Comparison of ENCODE assay signal across 16 cellular contexts in the genomic region with DNA sequence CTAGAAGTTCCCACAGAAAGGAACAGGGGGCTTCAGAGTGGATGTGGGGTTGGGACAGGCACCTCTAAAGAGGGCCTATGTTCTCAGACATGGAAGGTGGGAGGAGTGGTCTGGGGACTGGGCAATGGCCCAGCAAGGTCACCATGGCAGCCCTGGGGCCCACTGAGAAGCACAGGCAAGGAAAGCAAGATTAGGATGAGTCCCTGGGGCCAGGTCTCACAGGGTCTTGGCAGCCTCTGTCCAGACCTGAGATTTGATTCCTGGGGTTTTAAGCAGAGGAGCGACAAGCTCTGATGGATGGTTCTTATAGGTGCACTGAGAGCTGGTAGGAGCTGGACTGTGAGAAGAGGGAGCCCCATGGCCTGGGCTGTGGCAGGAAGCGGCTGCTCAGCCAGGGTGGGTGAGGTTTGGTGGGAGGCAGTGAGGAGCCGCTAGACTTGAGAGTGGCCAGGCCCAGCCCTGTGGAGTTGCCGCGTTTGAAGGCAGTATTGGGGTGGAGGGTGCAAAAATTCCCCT. TPM values are rescaled to one million over a fixed set of nuclear protein-coding genes. Genes with fewer than 3 reads are reported as not detected.
DNase-seq lines count a peak whose midpoint lies in the region; ATAC-seq and TF ChIP-seq lines count a peak whose summit lies in the region.
"Had no signal": no experiment of that assay in that cellular context is flagged by ENCODE, and none has a peak within 500 bp of the region (broad histone marks: within the 10 kb centered on the region; RNA-seq: fewer than 3 reads in every experiment).

No MANE protein-coding gene starts in this region.

- peaks cover 10% of the 10 kb centered on the region for H3K9me3 ChIP-seq in endodermal cell (ENCODE audit: control insufficient read depth, low read length)

- no peak overlapping the region for H3K27ac ChIP-seq in endodermal cell (ENCODE audit: low read depth, low read length)
- H3K27ac ChIP-seq: BLaER1 treated with 17β-estradiol and CSF1 and Interleukin-3, amounts not matched to agents 10 nM and 100 nM; HL-60 had no signal

- WGBS in endodermal cell (ENCODE audit: insufficient coverage in 1 of 2, insufficient read length in 1 of 2), 2 experiments, result 94% methylated on average over 5 of the region's 5 CpGs; no CpG with 5 or more reads in 1 of the 2 experiments

- H3K27ac Mint-ChIP-seq in activated naive CD4-positive, alpha-beta T cell treated with anti-CD3 and anti-CD28 coated beads, Interleukin-2, amount 50 U/mL, for 24 hours, result peak overlapping the region; percentile 15
- no peak overlapping the region for H3K27ac Mint-ChIP-seq in endodermal cell

- H3K27me3 Mint-ChIP-seq in activated naive CD4-positive, alpha-beta T cell treated with anti-CD3 and anti-CD28 coated beads, Interleukin-2, amount 50 U/mL, for 24 hours, result peaks cover 1% of the 10 kb centered on the region
- peaks cover 12% of the 10 kb centered on the region for H3K27me3 Mint-ChIP-seq in endodermal cell (ENCODE audit: insufficient read depth)

- no peaks in the 10 kb centered on the region for H3K36me3 ChIP-seq in endodermal cell (ENCODE audit: control insufficient read depth, insufficient read depth, low read length)
- H3K36me3 ChIP-seq: BLaER1 treated with 17β-estradiol and CSF1 and Interleukin-3, amounts not matched to agents 10 nM and 100 nM had no signal

- H3K36me3 Mint-ChIP-seq in activated naive CD4-positive, alpha-beta T cell treated with anti-CD3 and anti-CD28 coated beads, Interleukin-2, amount 50 U/mL, for 24 hours, result no peaks in the 10 kb centered on the region
- H3K36me3 Mint-ChIP-seq in endodermal cell (ENCODE audit: low read depth), result peaks cover 10% of the 10 kb centered on the region

- ATAC-seq in GM21576 (IDR thresholded peaks at IDR 0.05; ENCODE audit: unreplicated experiment), result no peak

- no peak overlapping the region for H3K4me3 Mint-ChIP-seq in activated naive CD4-positive, alpha-beta T cell treated with anti-CD3 and anti-CD28 coated beads, Interleukin-2, amount 50 U/mL, for 24 hours
- H3K4me3 Mint-ChIP-seq in endodermal cell, result no peak overlapping the region

- H3K4me3 ChIP-seq in endodermal cell (ENCODE audit: low read length), result no peak overlapping the region
- H3K4me3 ChIP-seq: BLaER1 treated with 17β-estradiol and CSF1 and Interleukin-3, amounts not matched to agents 10 nM and 100 nM had no signal

- no peak for TF ChIP-seq CTCF in endodermal cell (conservative IDR thresholded peaks at IDR 0.05)

- H3K4me1 Mint-ChIP-seq in activated naive CD4-positive, alpha-beta T cell treated with anti-CD3 and anti-CD28 coated beads, Interleukin-2, amount 50 U/mL, for 24 hours, result no peaks in the 10 kb centered on the region
- peaks cover 4% of the 10 kb centered on the region for H3K4me1 Mint-ChIP-seq in endodermal cell

- no peak for DNase-seq in activated naive CD4-positive, alpha-beta T cell treated with anti-CD3 and anti-CD28 coated beads, Interleukin-2, amount 50 U/mL, for 16 hours
- DNase-seq in GF-D8 (lab: John Stamatoyannopoulos, UW), result peak; percentile 25
- DNase-seq in endodermal cell, result peak; percentile 10
- DNase-seq in posterior vena cava (ENCODE audit: low spot score), result peak; percentile 58
- DNase-seq in SHP77 treated with DMSO at 0.1 percent for 48 hours (lab: John Stamatoyannopoulos, UW), result no peak
- DNase-seq in stimulated activated CD4-positive, alpha-beta T cell treated with anti-CD3 and anti-CD28 coated beads, Interleukin-1b, Interleukin-23, amount 100 ng/mL, for 48 hours, result no peak
- DNase-seq: COR-L47, EL, HCEC 1CT, NCI-H187 treated with DMSO at 0.1 percent for 48 hours, NCI-H69 had no signal

- no peaks in the 10 kb centered on the region for H3K4me1 ChIP-seq in endodermal cell (ENCODE audit: control insufficient read depth, insufficient read depth, low read length)
- H3K4me1 ChIP-seq: BLaER1 treated with 17β-estradiol and CSF1 and Interleukin-3, amounts not matched to agents 10 nM and 100 nM had no signal

- no peak overlapping the region for H3K9ac ChIP-seq in endodermal cell (ENCODE audit: extremely low read depth, low read length, poor library complexity, severe bottlenecking)
- H3K9ac ChIP-seq: BLaER1 treated with 17β-estradiol and CSF1 and Interleukin-3, amounts not matched to agents 10 nM and 100 nM had no signal

- H3K9me3 Mint-ChIP-seq in activated naive CD4-positive, alpha-beta T cell treated with anti-CD3 and anti-CD28 coated beads, Interleukin-2, amount 50 U/mL, for 24 hours, result no peaks in the 10 kb centered on the region
- H3K9me3 Mint-ChIP-seq in endodermal cell, result peaks cover 22% of the 10 kb centered on the region

- peaks cover 7% of the 10 kb centered on the region for H3K27me3 ChIP-seq in endodermal cell (ENCODE audit: control insufficient read depth, insufficient read depth, low read length, poor library complexity, severe bottlenecking)
- H3K27me3 ChIP-seq: BLaER1 treated with 17β-estradiol and CSF1 and Interleukin-3, amounts not matched to agents 10 nM and 100 nM had no signal

- intact Hi-C loops in posterior vena cava (cut with DNase I), result no loop called here

RNA-seq across cellular contexts. Expression of a gene that starts 44.0 kb away (rescaled TPM):
- 100 to 1,000 TPM in 1 of 2 donors, 10 to 100 TPM in 1; 78.3 to 117 TPM for total RNA-seq in endodermal cell
- polyA plus RNA-seq in endodermal cell (2013, experiment 1 of 2), result 99.8 TPM
- polyA plus RNA-seq in endodermal cell (2013, experiment 2 of 2), result 92.1 TPM
- not detected for total RNA-seq in posterior vena cava
- total RNA-seq: RPMI7951 had no signal

RNA-seq across cellular contexts. Expression of a gene that starts 55.3 kb away (rescaled TPM):
- 10 to 100 TPM in 1 of 2 donors, 1 to 10 TPM in 1; 5.3 to 15.3 TPM for total RNA-seq in endodermal cell
- 5.6 TPM for polyA plus RNA-seq in endodermal cell (2013, experiment 1 of 2)
- polyA plus RNA-seq in endodermal cell (2013, experiment 2 of 2), result 2.9 TPM
- total RNA-seq in posterior vena cava, result 10 to 100 TPM; 56.2 to 99.4 TPM

Comparison
In these comparisons a context has a peak if more than half of its experiments do, and no peak if none do; other contexts are left out.
1. DNase-seq: peak in GF-D8 (single experiment), endodermal cell (single experiment) and posterior vena cava (single experiment); none in activated naive CD4-positive, alpha-beta T cell treated with anti-CD3 and anti-CD28 coated beads, Interleukin-2, amount 50 U/mL, for 16 hours (single experiment), SHP77 treated with DMSO at 0.1 percent for 48 hours (single experiment) and stimulated activated CD4-positive, alpha-beta T cell treated with anti-CD3 and anti-CD28 coated beads, Interleukin-1b, Interleukin-23, amount 100 ng/mL, for 48 hours (single experiment).
2. RNA of a gene that starts 44.0 kb away (total RNA-seq): 78.3 to 117 TPM in endodermal cell; not detected in posterior vena cava; every median in the first group is over 10 times any median in the second.